In the genomic region with DNA sequence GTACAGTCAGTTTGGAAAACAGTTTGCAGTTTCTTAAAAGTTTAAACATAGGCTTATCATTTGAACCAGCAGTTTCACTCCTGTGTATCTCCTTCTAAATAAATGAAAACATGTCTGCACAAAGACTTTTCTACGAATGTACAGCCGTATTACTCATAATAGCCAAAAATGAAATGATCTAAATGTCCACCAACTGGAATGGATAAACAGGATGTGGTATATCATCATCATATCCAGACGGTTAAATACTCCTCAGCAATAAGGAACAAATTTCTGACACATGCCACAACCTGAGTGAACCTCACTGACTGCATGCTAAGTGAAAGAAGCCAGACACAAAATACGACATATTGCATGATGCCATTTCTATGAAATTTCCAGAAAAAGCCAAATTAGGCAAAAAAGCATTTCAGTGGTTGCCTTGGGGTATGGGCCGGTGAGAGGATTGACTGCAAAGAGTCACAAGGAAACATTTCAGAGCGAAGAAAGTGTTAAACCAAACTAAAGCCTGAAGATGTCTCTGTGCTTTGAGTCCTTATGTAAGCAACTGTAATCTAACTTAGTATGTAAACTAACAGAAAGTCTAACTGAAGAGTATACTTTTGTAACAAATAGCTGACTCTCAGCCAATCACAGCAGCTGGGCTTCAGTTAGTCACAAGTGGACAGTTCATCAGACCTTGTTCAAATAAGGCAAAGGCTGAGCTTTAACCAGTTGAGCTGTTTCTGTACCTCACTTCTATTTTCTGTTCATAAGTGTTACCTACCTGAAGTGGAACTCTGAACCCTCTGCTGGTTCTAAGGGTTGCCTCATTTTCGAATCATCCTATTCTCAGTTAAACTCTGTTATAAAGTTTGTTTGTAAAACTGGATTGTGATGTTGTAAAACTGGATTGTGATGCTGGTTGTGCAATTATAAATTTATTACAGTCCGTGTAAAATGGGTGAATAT, we compare ENCODE assay signal across 8 cellular contexts.
DNase-seq lines count a peak whose midpoint lies in the region; ATAC-seq and TF ChIP-seq lines count a peak whose summit lies in the region.

No MANE protein-coding gene starts in this region.

- no peaks in the 10 kb centered on the region for H3K36me3 Mint-ChIP-seq in CD4-positive, alpha-beta T cell (ENCODE audit: low read depth)

- DNase-seq in Right ventricle myocardium superior (no peak), right atrium auricular region (ENCODE audit: low spot score) (no peak), SK-MEL-5 (ENCODE audit: low read depth, low spot score) (peak; percentile 48), body of pancreas (no peak), gastrocnemius medialis (no peak)
- no peak for DNase-seq in CD4-positive, alpha-beta T cell

- H3K27ac ChIP-seq in right atrium auricular region (no peak overlapping the region), liver (ENCODE audit: low read depth in 1 of 2, low read length in 2 of 2) (peak overlapping the region; percentile 77 to 92), body of pancreas (peak overlapping the region in 1 of 4 donors; percentile 8), gastrocnemius medialis (no peak overlapping the region)
- no peak overlapping the region for H3K27ac ChIP-seq in CD4-positive, alpha-beta T cell (ENCODE audit: low read depth, low read length)

- H3K27me3 Mint-ChIP-seq in CD4-positive, alpha-beta T cell, result peaks cover 17% of the 10 kb centered on the region

- ATAC-seq in Right ventricle myocardium superior (ENCODE audit: poor library complexity) (peak; percentile 24), HG03060 (IDR thresholded peaks at IDR 0.05; ENCODE audit: low read depth, unreplicated experiment) (peak; percentile 49), body of pancreas (no peak), gastrocnemius medialis (no peak)
- ATAC-seq in CD4-positive, alpha-beta T cell (ENCODE audit: poor library complexity), result no peak

- no peak for TF ChIP-seq POLR2A in body of pancreas (IDR thresholded peaks at IDR 0.05)
- no peak for TF ChIP-seq POLR2A in gastrocnemius medialis (IDR thresholded peaks at IDR 0.05)

- in situ Hi-C loops in SK-MEL-5 (cut with HindIII; ENCODE audit: low pct_unique_long_range_greater_than_20kb, low sequenced_read_pairs), result no loop called here
- in situ Hi-C loops in gastrocnemius medialis (cut with MboI; ENCODE audit: low sequenced_read_pairs in 4 of 4), result no loop called here

- H3K4me1 ChIP-seq in right atrium auricular region, result peaks cover 0 to 52% of the 10 kb centered on the region in 2 donors
- peaks cover 22 to 51% (median 36%) of the 10 kb centered on the region in 4 donors for H3K4me1 ChIP-seq in liver (ENCODE audit: control insufficient read depth in 4 of 4, insufficient read depth in 4 of 4, low read length in 3 of 4)
- peaks cover 27% of the 10 kb centered on the region for H3K4me1 ChIP-seq in body of pancreas
- H3K4me1 ChIP-seq in gastrocnemius medialis, result peaks cover 33 to 62% of the 10 kb centered on the region in 2 donors

- H3K9me3 ChIP-seq in right atrium auricular region, result no peaks in the 10 kb centered on the region
- H3K9me3 ChIP-seq in liver (ENCODE audit: control insufficient read depth in 4 of 4, low read length in 3 of 4), result no peaks in the 10 kb centered on the region
- no peaks in the 10 kb centered on the region for H3K9me3 ChIP-seq in body of pancreas
- no peaks in the 10 kb centered on the region for H3K9me3 ChIP-seq in CD4-positive, alpha-beta T cell (ENCODE audit: control insufficient read depth, low read length)
- H3K9me3 ChIP-seq in gastrocnemius medialis, result no peaks in the 10 kb centered on the region

- TF ChIP-seq CTCF in right atrium auricular region (IDR thresholded peaks at IDR 0.05), result no peak
- no peak for TF ChIP-seq CTCF in liver (IDR thresholded peaks at IDR 0.05; ENCODE audit: low read depth, low read length, missing input control)
- TF ChIP-seq CTCF in body of pancreas (IDR thresholded peaks at IDR 0.05), result no peak
- TF ChIP-seq CTCF in CD4-positive, alpha-beta T cell (IDR thresholded peaks at IDR 0.05), result no peak
- no peak for TF ChIP-seq CTCF in gastrocnemius medialis (IDR thresholded peaks at IDR 0.05 in 4 of 5, conservative IDR thresholded peaks at IDR 0.05 in 1 of 5)

- H3K9ac ChIP-seq in liver (ENCODE audit: low read depth in 1 of 2, low read length in 2 of 2), result peak overlapping the region in 1 of 2 donors; percentile 12

- intact Hi-C loops in Right ventricle myocardium superior (cut with DNase I), result no loop called here
- intact Hi-C loops in body of pancreas (cut with DNase I), result no loop called here
- intact Hi-C loops in CD4-positive, alpha-beta T cell (cut with DNase I, micrococcal nuclease), result no loop called here
- intact Hi-C loops in gastrocnemius medialis (cut with DNase I; ENCODE audit: low total_unique reads), result no loop called here

- peak; percentile 61 to 71 for TF ChIP-seq RAD21 in liver (IDR thresholded peaks at IDR 0.05)

- H3K36me3 ChIP-seq in right atrium auricular region (no peaks in the 10 kb centered on the region), liver (ENCODE audit: control insufficient read depth in 4 of 4, insufficient read depth in 3 of 4, low read depth in 1 of 4, low read length in 3 of 4) (no peaks in the 10 kb centered on the region), body of pancreas (replicated peaks in 1 of 2; ENCODE audit: insufficient read depth in 1 of 2, low read depth in 2 of 2) (no peaks in the 10 kb centered on the region), gastrocnemius medialis (no peaks in the 10 kb centered on the region)

- POLR2A ChIA-PET in CD4-positive, alpha-beta T cell (lab: Charles Lee), result no interaction called here

- 31% methylated on average over 8 of the region's 8 CpGs for WGBS in liver
- WGBS in body of pancreas, 2 donors, result 73 to 87% methylated on average over 8 of the region's 8 CpGs

- H3K4me3 ChIP-seq in right atrium auricular region, result no peak overlapping the region
- peak overlapping the region in 1 of 3 donors; percentile 16 for H3K4me3 ChIP-seq in liver (ENCODE audit: low read depth in 1 of 3, low read length in 3 of 3)
- no peak overlapping the region for H3K4me3 ChIP-seq in body of pancreas
- H3K4me3 ChIP-seq in gastrocnemius medialis, result no peak overlapping the region

- H3K27me3 ChIP-seq in right atrium auricular region (no peaks in the 10 kb centered on the region), liver (ENCODE audit: control insufficient read depth in 4 of 4, insufficient read depth in 4 of 4, low read length in 3 of 4) (no peaks in the 10 kb centered on the region), body of pancreas (no peaks in the 10 kb centered on the region), gastrocnemius medialis (no peaks in the 10 kb centered on the region)
- peaks cover 7% of the 10 kb centered on the region for H3K27me3 ChIP-seq in CD4-positive, alpha-beta T cell (ENCODE audit: control insufficient read depth, insufficient read depth, low read length)

- peaks cover 10% of the 10 kb centered on the region for H3K4me1 Mint-ChIP-seq in CD4-positive, alpha-beta T cell (ENCODE audit: low read depth)

- H3K27ac Mint-ChIP-seq in CD4-positive, alpha-beta T cell, result no peak overlapping the region

- H3K9me3 Mint-ChIP-seq in CD4-positive, alpha-beta T cell, result no peaks in the 10 kb centered on the region

- CTCF ChIA-PET in CD4-positive, alpha-beta T cell (lab: Charles Lee), result no interaction called here

- H3K4me3 Mint-ChIP-seq in CD4-positive, alpha-beta T cell, result no peak overlapping the region

TF ChIP-seq in liver, 16 proteins besides CTCF, POLR2A, EP300 and RAD21 (continues in another document):
- TF ChIP-seq EGR1 (IDR thresholded peaks at IDR 0.05; ENCODE audit: low read depth in 2 of 2), result peak in 1 of 2 donors; percentile 62
- TF ChIP-seq TAF1 (conservative IDR thresholded peaks at IDR 0.05), result peak; percentile 13
- TF ChIP-seq, protein P1, sequence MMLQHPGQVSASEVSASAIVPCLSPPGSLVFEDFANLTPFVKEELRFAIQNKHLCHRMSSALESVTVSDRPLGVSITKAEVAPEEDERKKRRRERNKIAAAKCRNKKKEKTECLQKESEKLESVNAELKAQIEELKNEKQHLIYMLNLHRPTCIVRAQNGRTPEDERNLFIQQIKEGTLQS (IDR thresholded peaks at IDR 0.05), result peak; percentile 74
- TF ChIP-seq GABPA (IDR thresholded peaks at IDR 0.05 in 1 of 2, conservative IDR thresholded peaks at IDR 0.05 in 1 of 2), result peak in 1 of 2 donors; percentile 53
- peak; percentile 94 for TF ChIP-seq HNF4A (conservative IDR thresholded peaks at IDR 0.05)
- peak; percentile 87 for TF ChIP-seq FOXA1 (IDR thresholded peaks at IDR 0.05)
- TF ChIP-seq SP1 (IDR thresholded peaks at IDR 0.05), result peak; percentile 94
- TF ChIP-seq MAX (IDR thresholded peaks at IDR 0.05), result peak; percentile 88
- peak; percentile 70 for TF ChIP-seq YY1 (IDR thresholded peaks at IDR 0.05)
- TF ChIP-seq NR2F2 (IDR thresholded peaks at IDR 0.05), result no peak
- TF ChIP-seq HNF4G (IDR thresholded peaks at IDR 0.05), result peak; percentile 72
- peak; percentile 73 to 90 for TF ChIP-seq RXRA (IDR thresholded peaks at IDR 0.05)
- peak; percentile 92 for TF ChIP-seq FOXA2 (IDR thresholded peaks at IDR 0.05)
- TF ChIP-seq JUND (IDR thresholded peaks at IDR 0.05), result peak in 1 of 2 donors; percentile 83
- peak; percentile 63 for TF ChIP-seq ZBTB33 (IDR thresholded peaks at IDR 0.05)

Comparison
In these comparisons a context has a peak if more than half of its experiments do, and no peak if none do; other contexts are left out.
1. ATAC-seq: peak in Right ventricle myocardium superior (single experiment) and HG03060 (single experiment); none in body of pancreas (single experiment), CD4-positive, alpha-beta T cell (single experiment) and gastrocnemius medialis (0 of 2).
2. H3K27ac ChIP-seq: peak in liver (2 of 2); none in right atrium auricular region (0 of 2), CD4-positive, alpha-beta T cell (single experiment) and gastrocnemius medialis (0 of 4).